9 cellular contexts compared by ENCODE assay signal in genomic region chr10:69087600-69088470, GRCh38. TPM values are rescaled to one million over a fixed set of nuclear protein-coding genes. Genes with fewer than 3 reads are reported as not detected.
DNase-seq lines count a peak whose midpoint lies in the region; ATAC-seq, FAIRE-seq and TF ChIP-seq lines count a peak whose summit lies in the region.
"Had no signal": no experiment of that assay in that cellular context is flagged by ENCODE, and none has a peak within 500 bp of the region (broad histone marks: within the 10 kb centered on the region; RNA-seq: fewer than 3 reads in every experiment).

Gene SRGN (plus strand): TSS chr10:69088103. CDS start chr10:69088158, 55 bp downstream.

- ATAC-seq in HG02642 (IDR thresholded peaks at IDR 0.05; ENCODE audit: poor library complexity, unreplicated experiment), result peak; percentile 68

- H3K9me3 ChIP-seq in OCI-LY7 (ENCODE audit: low read length) (no peaks in the 10 kb centered on the region), sigmoid colon (no peaks in the 10 kb centered on the region)

- peak; percentile 58 to 64 for TF ChIP-seq POLR2A in sigmoid colon (IDR thresholded peaks at IDR 0.05)

- no peaks in the 10 kb centered on the region for H3K27me3 ChIP-seq in sigmoid colon

- no TSS peak for BruUV-seq in OCI-LY7 (replicated peaks; lab: Mats Ljungman, UMichigan)

- H2AFZ ChIP-seq in OCI-LY7 (ENCODE audit: low read length), result peak within 1 kb of the TSS; percentile 100

- H3K27ac ChIP-seq in OCI-LY7 (ENCODE audit: low read depth, low read length, poor library complexity, severe bottlenecking), result peak within 1 kb of the TSS; percentile 15
- peak within 1 kb of the TSS; percentile 61 to 79 (median 70) for H3K27ac ChIP-seq in sigmoid colon
- H3K27ac ChIP-seq: VCaP had no signal

- no peaks in the 10 kb centered on the region for H3K27me3 Mint-ChIP-seq in activated T-helper 2 cell treated with anti-CD3 and anti-CD28 coated beads, Interferon-gamma antibody, Interleukin-2, Interleukin-4, amounts not matched to agents 10 μg/mL and 5 μg/mL and 100 μg/mL, durations not matched to agents 14 hours and 24 hours and 36 hours (ENCODE audit: low read depth)

- H3K4me1 Mint-ChIP-seq in activated T-helper 2 cell treated with anti-CD3 and anti-CD28 coated beads, Interferon-gamma antibody, Interleukin-2, Interleukin-4, amounts not matched to agents 10 μg/mL and 5 μg/mL and 100 μg/mL, durations not matched to agents 14 hours and 24 hours and 36 hours (ENCODE audit: low read depth), result peaks cover 43% of the 10 kb centered on the region

- H3K36me3 ChIP-seq in OCI-LY7 (ENCODE audit: insufficient read depth, low read length) (no peaks in the 10 kb centered on the region), sigmoid colon (no peaks in the 10 kb centered on the region)

- no peaks in the 10 kb centered on the region for H3K9me3 Mint-ChIP-seq in activated T-helper 2 cell treated with anti-CD3 and anti-CD28 coated beads, Interferon-gamma antibody, Interleukin-2, Interleukin-4, amounts not matched to agents 10 μg/mL and 5 μg/mL and 100 μg/mL, durations not matched to agents 14 hours and 24 hours and 36 hours

- H3K4me1 ChIP-seq in OCI-LY7 (ENCODE audit: insufficient read depth, low read length, poor library complexity, severe bottlenecking) (peaks cover 21% of the 10 kb centered on the region), sigmoid colon (no peaks in the 10 kb centered on the region)

- CTCF ChIA-PET in OCI-LY7 (lab: Charles Lee; ENCODE audit: unreplicated experiment), result no interaction called here

- H4K20me1 ChIP-seq in OCI-LY7 (ENCODE audit: insufficient read depth, low read length), result no peaks in the 10 kb centered on the region

- H3K36me3 Mint-ChIP-seq in activated T-helper 2 cell treated with anti-CD3 and anti-CD28 coated beads, Interferon-gamma antibody, Interleukin-2, Interleukin-4, amounts not matched to agents 10 μg/mL and 5 μg/mL and 100 μg/mL, durations not matched to agents 14 hours and 24 hours and 36 hours (ENCODE audit: low read depth), result peaks cover 42% of the 10 kb centered on the region

- peak; percentile 75 for DNase-seq in OCI-LY7 (ENCODE audit: low spot score)
- DNase-seq in activated T-helper 2 cell treated with anti-CD3 and anti-CD28 coated beads, Interferon-gamma antibody, Interleukin-2, Interleukin-4, amounts not matched to agents 10 μg/mL and 5 μg/mL and 100 μg/mL, durations not matched to agents 14 hours and 24 hours and 36 hours (ENCODE audit: low spot score), result peak; percentile 82
- peak in 1 of 2 donors; percentile 27 for DNase-seq in frontal cortex (ENCODE audit: low spot score in 2 of 2)
- DNase-seq in sigmoid colon, result peak; percentile 86
- no peak for DNase-seq in NCI-H2227 (lab: John Stamatoyannopoulos, UW; ENCODE audit: unreplicated experiment)
- no peak for DNase-seq in NCI-H2029 treated with DMSO at 0.1 percent for 48 hours (lab: John Stamatoyannopoulos, UW)

- peak; percentile 22 to 74 (median 58) for TF ChIP-seq EP300 in sigmoid colon (IDR thresholded peaks at IDR 0.05)

- H3K4me3 ChIP-seq in GM08714 (ENCODE audit: low read length) (peak within 1 kb of the TSS; percentile 100), OCI-LY7 (ENCODE audit: low read depth, low read length, poor library complexity, severe bottlenecking) (peak within 1 kb of the TSS; percentile 68), sigmoid colon (peak within 1 kb of the TSS; percentile 15 to 39 (median 22))

- H3K4me3 Mint-ChIP-seq in activated T-helper 2 cell treated with anti-CD3 and anti-CD28 coated beads, Interferon-gamma antibody, Interleukin-2, Interleukin-4, amounts not matched to agents 10 μg/mL and 5 μg/mL and 100 μg/mL, durations not matched to agents 14 hours and 24 hours and 36 hours (ENCODE audit: low read depth), result peak within 1 kb of the TSS; percentile 91

- peak within 1 kb of the TSS; percentile 89 for H3K4me2 ChIP-seq in OCI-LY7 (ENCODE audit: low read length)

- 31 to 55% methylated on average over 9 of the region's 9 CpGs for WGBS in sigmoid colon, 2 donors

- no peak for FAIRE-seq in frontal cortex (lab: Jason Lieb, UNC)

- no peaks in the 10 kb centered on the region for H3K9me2 ChIP-seq in OCI-LY7 (ENCODE audit: insufficient read depth, low read length)

- H3K27ac Mint-ChIP-seq in activated T-helper 2 cell treated with anti-CD3 and anti-CD28 coated beads, Interferon-gamma antibody, Interleukin-2, Interleukin-4, amounts not matched to agents 10 μg/mL and 5 μg/mL and 100 μg/mL, durations not matched to agents 14 hours and 24 hours and 36 hours, result peak within 1 kb of the TSS; percentile 91

- POLR2A ChIA-PET in OCI-LY7 (lab: Charles Lee), result interaction anchor here (0.6 to 1.2 kb wide), 12 partner anchors 14 to 856 kb away, joined by 3 to 5 read pairs (median 3); no protein-coding TSS in a partner anchor

- TF ChIP-seq CTCF in OCI-LY7 (conservative IDR thresholded peaks at IDR 0.05; ENCODE audit: low read length), result no peak
- no peak for TF ChIP-seq CTCF in sigmoid colon (IDR thresholded peaks at IDR 0.05)

- intact Hi-C loops in OCI-LY7 (cut with micrococcal nuclease; ENCODE audit: unreplicated experiment), result no loop called here
- intact Hi-C loops in activated T-helper 2 cell treated with anti-CD3 and anti-CD28 coated beads, Interferon-gamma antibody, Interleukin-2, Interleukin-4, amounts not matched to agents 10 μg/mL and 5 μg/mL and 100 μg/mL, durations not matched to agents 14 hours and 24 hours and 36 hours (cut with micrococcal nuclease), result loop anchor here (1.0 to 5.0 kb wide), 9 partner anchors 22 to 186 kb away; partner anchors contain the start of genes DDX50 and SUPV3L1
- intact Hi-C loops in sigmoid colon (cut with DNase I), result no loop called here

- peaks cover 1% of the 10 kb centered on the region; the same call in 1 of the 2 replicates for H3K79me2 ChIP-seq in OCI-LY7 (ENCODE audit: insufficient read depth, low read depth, low read length)

RNA-seq across cellular contexts. Expression of gene SRGN, which starts in this region (rescaled TPM):
- total RNA-seq in OCI-LY7 (2014; rRNA removed; shearing (Covaris generic)), result 15.1 and 16.3 TPM in 2 replicates
- total RNA-seq in OCI-LY7 (2022), result 5.8 and 9.1 TPM in 2 replicates
- 1,340 and 1,350 TPM in 2 replicates for total RNA-seq in activated T-helper 2 cell treated with anti-CD3 and anti-CD28 coated beads, Interferon-gamma antibody, Interleukin-2, Interleukin-4, amounts not matched to agents 10 μg/mL and 5 μg/mL and 100 μg/mL, durations not matched to agents 14 hours and 24 hours and 36 hours
- total RNA-seq in frontal cortex, result 22.4 TPM
- 10 to 100 TPM; 45.7 to 93.1 (median 81.6) TPM for total RNA-seq in sigmoid colon
- 100 to 1,000 TPM in 2 of 3 donors, 10 to 100 TPM in 1; 28.2 to 140 (median 124) TPM for polyA plus RNA-seq in sigmoid colon

Comparison
In these comparisons a context has a peak if more than half of its experiments do, and no peak if none do; other contexts are left out.
1. RNA of gene SRGN (total RNA-seq): 1,340 to 1,350 TPM in activated T-helper 2 cell treated with anti-CD3 and anti-CD28 coated beads, Interferon-gamma antibody, Interleukin-2, Interleukin-4, amounts not matched to agents 10 μg/mL and 5 μg/mL and 100 μg/mL, durations not matched to agents 14 hours and 24 hours and 36 hours; 45.7 to 93.1 TPM in sigmoid colon, 22.4 TPM in frontal cortex (single experiment) and 5.8 to 16.3 TPM in OCI-LY7; every median in the first group is over 10 times any median in the second.
2. H3K4me3 ChIP-seq: peak in every context shown above with its lines; median percentile 100 in GM08714; 68 in OCI-LY7; 22 in sigmoid colon.
3. DNase-seq: peak in OCI-LY7 (single experiment), activated T-helper 2 cell treated with anti-CD3 and anti-CD28 coated beads, Interferon-gamma antibody, Interleukin-2, Interleukin-4, amounts not matched to agents 10 μg/mL and 5 μg/mL and 100 μg/mL, durations not matched to agents 14 hours and 24 hours and 36 hours (single experiment) and sigmoid colon (single experiment); none in NCI-H2227 (single experiment) and NCI-H2029 treated with DMSO at 0.1 percent for 48 hours (single experiment).